Comparison of ENCODE assay signal across 19 cellular contexts in the genomic region with DNA sequence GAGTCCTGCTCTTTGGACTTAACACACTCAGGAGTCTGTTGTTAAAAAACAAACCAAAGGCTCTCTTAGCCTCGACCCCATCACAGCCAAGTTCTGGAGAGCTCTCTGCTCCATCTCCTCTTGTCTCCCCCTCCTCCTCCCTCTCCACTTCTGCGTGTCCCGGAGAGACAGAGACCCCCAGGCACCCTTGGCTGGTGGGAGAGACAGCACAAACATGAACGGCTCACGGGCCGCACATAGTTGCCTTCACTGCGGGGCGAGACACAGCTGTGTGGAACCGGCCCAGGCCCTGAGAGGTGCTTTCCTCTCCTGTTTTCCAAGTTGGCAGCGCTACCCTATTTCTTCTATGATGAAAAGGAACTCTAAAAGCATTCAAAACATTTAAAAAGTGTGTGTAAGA. TPM values are rescaled to one million over a fixed set of nuclear protein-coding genes. Genes with fewer than 3 reads are reported as not detected.
A peak's percentile ranks its signal among the peaks of the same experiment; 100 is the strongest.
DNase-seq lines count a peak whose midpoint lies in the region; ATAC-seq and TF ChIP-seq lines count a peak whose summit lies in the region.
"Had no signal": no experiment of that assay in that cellular context is flagged by ENCODE, and none has a peak within 500 bp of the region (broad histone marks: within the 10 kb centered on the region; RNA-seq: fewer than 3 reads in every experiment).

No MANE protein-coding gene starts in this region.

- ATAC-seq in Right ventricle myocardium superior (ENCODE audit: poor library complexity) (no peak), WTC11 (no peak), upper lobe of right lung (no peak)
- ATAC-seq: PC-3 had no signal

- H3K9me3 ChIP-seq in left ventricle myocardium inferior (replicated peaks) (peaks cover 11% of the 10 kb centered on the region), neural progenitor cell (ENCODE audit: low read depth) (no peaks in the 10 kb centered on the region), upper lobe of right lung (peaks cover 6% of the 10 kb centered on the region)

- peaks cover 2% of the 10 kb centered on the region for H4K20me1 ChIP-seq in neural progenitor cell (ENCODE audit: low read depth)

- H3K79me2 ChIP-seq in neural progenitor cell (ENCODE audit: low read depth), result no peaks in the 10 kb centered on the region

- H3K27me3 ChIP-seq in left ventricle myocardium inferior (ENCODE audit: low read depth) (peaks cover 43% of the 10 kb centered on the region), neural progenitor cell (no peaks in the 10 kb centered on the region), upper lobe of right lung (peaks cover 15% of the 10 kb centered on the region)

- H3K4me2 ChIP-seq in neural progenitor cell, result no peak overlapping the region
- H3K4me2 ChIP-seq: KMS-11 had no signal

- H3K27me3 Mint-ChIP-seq in WTC11 (ENCODE audit: low read depth), result no peaks in the 10 kb centered on the region; the same call in 1 of the 2 replicates
- peaks cover 16% of the 10 kb centered on the region for H3K27me3 Mint-ChIP-seq in neural progenitor cell (ENCODE audit: insufficient read depth, low read depth)

- intact Hi-C loops in Right ventricle myocardium superior (cut with DNase I), result no loop called here
- intact Hi-C loops in left ventricle myocardium inferior (cut with micrococcal nuclease), result no loop called here
- intact Hi-C loops in upper lobe of right lung (cut with DNase I), result no loop called here

- H3K27ac ChIP-seq in left ventricle myocardium inferior (replicated peaks) (no peak overlapping the region), neural progenitor cell (no peak overlapping the region), upper lobe of right lung (no peak overlapping the region)
- H3K27ac ChIP-seq: C4-2B, KMS-11, RWPE1 had no signal

- no peaks in the 10 kb centered on the region for H3K4me1 ChIP-seq in left ventricle myocardium inferior
- peaks cover 38% of the 10 kb centered on the region for H3K4me1 ChIP-seq in neural progenitor cell
- H3K4me1 ChIP-seq in upper lobe of right lung, result no peaks in the 10 kb centered on the region

- H3F3A ChIP-seq in neural progenitor cell (ENCODE audit: low read depth), result peaks cover 28% of the 10 kb centered on the region

- H2AFZ ChIP-seq in neural progenitor cell (replicated peaks), result no peak overlapping the region

- H3K36me3 ChIP-seq in left ventricle myocardium inferior, result no peaks in the 10 kb centered on the region
- H3K36me3 ChIP-seq in neural progenitor cell, result no peaks in the 10 kb centered on the region
- H3K36me3 ChIP-seq in upper lobe of right lung, result no peaks in the 10 kb centered on the region

- POLR2A ChIA-PET in WTC11 (lab: Charles Lee), result no interaction called here

- no peak overlapping the region for H3K9ac ChIP-seq in neural progenitor cell
- H3K9ac ChIP-seq: KMS-11 had no signal

- H3K27ac Mint-ChIP-seq in WTC11 (no peak overlapping the region), neural progenitor cell (peak overlapping the region; percentile 40)

- H3K4me3 Mint-ChIP-seq in WTC11 (no peak overlapping the region), neural progenitor cell (no peak overlapping the region)

- H3K36me3 Mint-ChIP-seq in WTC11, result peaks cover 21% of the 10 kb centered on the region
- H3K36me3 Mint-ChIP-seq in neural progenitor cell, result peaks cover 3% of the 10 kb centered on the region

- CTCF ChIA-PET in WTC11 (lab: Charles Lee), result interaction anchor here (0.9 to 1.3 kb wide), 3 partner anchors 9 to 160 kb away, joined by 3 to 4 read pairs (median 3); no protein-coding TSS in a partner anchor

- H3K4me1 Mint-ChIP-seq in WTC11, result 0 out of 2 replicates have a peak, but pooled peaks cover 5% of the 10 kb centered on the region
- H3K4me1 Mint-ChIP-seq in neural progenitor cell, result peaks cover 39% of the 10 kb centered on the region

- H3K4me3 ChIP-seq in left ventricle myocardium inferior (no peak overlapping the region), neural progenitor cell (no peak overlapping the region), upper lobe of right lung (no peak overlapping the region)

- DNase-seq in Right ventricle myocardium superior, result peak; percentile 17
- DNase-seq in left ventricle myocardium inferior, result no peak
- DNase-seq in WTC11 (ENCODE audit: low spot score), result peak; percentile 6
- DNase-seq in neural progenitor cell (ENCODE audit: low spot score), result no peak
- peak; percentile 43 for DNase-seq in upper lobe of right lung
- DNase-seq in AG08396 (ENCODE audit: low spot score), result no peak
- DNase-seq in DMS153 treated with DMSO at 0.1 percent for 48 hours (lab: John Stamatoyannopoulos, UW; ENCODE audit: unreplicated experiment), result no peak
- DNase-seq: NCI-H1092, NCI-H146, NCI-H2081, NCI-H510A, NCI-H774, PC-3 had no signal

- TF ChIP-seq CTCF in left ventricle myocardium inferior (IDR thresholded peaks at IDR 0.05; ENCODE audit: borderline replicate concordance) (no peak), WTC11 (IDR thresholded peaks at IDR 0.05) (no peak), neural progenitor cell (IDR thresholded peaks at IDR 0.05) (no peak), upper lobe of right lung (IDR thresholded peaks at IDR 0.05) (no peak)

- H3K9me3 Mint-ChIP-seq in WTC11 (peaks cover 24% of the 10 kb centered on the region), neural progenitor cell (peaks cover 14% of the 10 kb centered on the region)

TF ChIP-seq in WTC11, 78 proteins besides CTCF, POLR2A, EP300 and RAD21 (continues in another document):
- TF ChIP-seq ZNF121 (CRISPR knock-in tag; IDR thresholded peaks at IDR 0.05) (no peak), FOXP1 (CRISPR knock-in tag; IDR thresholded peaks at IDR 0.05; ENCODE audit: borderline replicate concordance) (no peak), RELA (CRISPR knock-in tag; IDR thresholded peaks at IDR 0.05; ENCODE audit: borderline replicate concordance) (no peak), ZNF396 (CRISPR knock-in tag; IDR thresholded peaks at IDR 0.05; ENCODE audit: borderline replicate concordance) (no peak), GRHL2 (CRISPR knock-in tag; IDR thresholded peaks at IDR 0.05; ENCODE audit: insufficient replicate concordance, severe bottlenecking) (no peak), TP53 (CRISPR knock-in tag; IDR thresholded peaks at IDR 0.05) (no peak), SMAD4 (CRISPR knock-in tag; IDR thresholded peaks at IDR 0.05) (no peak), JAZF1 (CRISPR knock-in tag; IDR thresholded peaks at IDR 0.05) (no peak), OVOL2 (CRISPR knock-in tag; IDR thresholded peaks at IDR 0.05; ENCODE audit: borderline replicate concordance) (no peak), TCF7 (CRISPR knock-in tag; IDR thresholded peaks at IDR 0.05; ENCODE audit: low read depth) (no peak), NR1H2 (CRISPR knock-in tag; IDR thresholded peaks at IDR 0.05) (no peak), TEAD1 (CRISPR knock-in tag; IDR thresholded peaks at IDR 0.05) (no peak), CREM (CRISPR knock-in tag; IDR thresholded peaks at IDR 0.05) (no peak), ZNF219 (CRISPR knock-in tag; IDR thresholded peaks at IDR 0.05; ENCODE audit: borderline replicate concordance) (no peak), ZNF671 (CRISPR knock-in tag; IDR thresholded peaks at IDR 0.05) (no peak)
- TF ChIP-seq, protein P1, sequence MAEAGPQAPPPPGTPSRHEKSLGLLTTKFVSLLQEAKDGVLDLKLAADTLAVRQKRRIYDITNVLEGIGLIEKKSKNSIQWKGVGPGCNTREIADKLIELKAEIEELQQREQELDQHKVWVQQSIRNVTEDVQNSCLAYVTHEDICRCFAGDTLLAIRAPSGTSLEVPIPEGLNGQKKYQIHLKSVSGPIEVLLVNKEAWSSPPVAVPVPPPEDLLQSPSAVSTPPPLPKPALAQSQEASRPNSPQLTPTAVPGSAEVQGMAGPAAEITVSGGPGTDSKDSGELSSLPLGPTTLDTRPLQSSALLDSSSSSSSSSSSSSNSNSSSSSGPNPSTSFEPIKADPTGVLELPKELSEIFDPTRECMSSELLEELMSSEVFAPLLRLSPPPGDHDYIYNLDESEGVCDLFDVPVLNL (CRISPR knock-in tag; IDR thresholded peaks at IDR 0.05; ENCODE audit: borderline replicate concordance, low read depth), result no peak
- TF ChIP-seq, protein P2, sequence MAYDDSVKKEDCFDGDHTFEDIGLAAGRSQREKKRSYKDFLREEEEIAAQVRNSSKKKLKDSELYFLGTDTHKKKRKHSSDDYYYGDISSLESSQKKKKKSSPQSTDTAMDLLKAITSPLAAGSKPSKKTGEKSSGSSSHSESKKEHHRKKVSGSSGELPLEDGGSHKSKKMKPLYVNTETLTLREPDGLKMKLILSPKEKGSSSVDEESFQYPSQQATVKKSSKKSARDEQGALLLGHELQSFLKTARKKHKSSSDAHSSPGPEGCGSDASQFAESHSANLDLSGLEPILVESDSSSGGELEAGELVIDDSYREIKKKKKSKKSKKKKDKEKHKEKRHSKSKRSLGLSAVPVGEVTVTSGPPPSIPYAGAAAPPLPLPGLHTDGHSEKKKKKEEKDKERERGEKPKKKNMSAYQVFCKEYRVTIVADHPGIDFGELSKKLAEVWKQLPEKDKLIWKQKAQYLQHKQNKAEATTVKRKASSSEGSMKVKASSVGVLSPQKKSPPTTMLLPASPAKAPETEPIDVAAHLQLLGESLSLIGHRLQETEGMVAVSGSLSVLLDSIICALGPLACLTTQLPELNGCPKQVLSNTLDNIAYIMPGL (CRISPR knock-in tag; IDR thresholded peaks at IDR 0.05), result no peak
- TF ChIP-seq, protein P3, sequence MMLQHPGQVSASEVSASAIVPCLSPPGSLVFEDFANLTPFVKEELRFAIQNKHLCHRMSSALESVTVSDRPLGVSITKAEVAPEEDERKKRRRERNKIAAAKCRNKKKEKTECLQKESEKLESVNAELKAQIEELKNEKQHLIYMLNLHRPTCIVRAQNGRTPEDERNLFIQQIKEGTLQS (CRISPR knock-in tag; conservative IDR thresholded peaks at IDR 0.05), result no peak
- TF ChIP-seq, protein P4, sequence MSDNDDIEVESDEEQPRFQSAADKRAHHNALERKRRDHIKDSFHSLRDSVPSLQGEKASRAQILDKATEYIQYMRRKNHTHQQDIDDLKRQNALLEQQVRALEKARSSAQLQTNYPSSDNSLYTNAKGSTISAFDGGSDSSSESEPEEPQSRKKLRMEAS (CRISPR knock-in tag; IDR thresholded peaks at IDR 0.05), result no peak

RNA-seq across cellular contexts. Expression of a gene that starts 23.3 kb away (rescaled TPM):
- 0.40 TPM for total RNA-seq in Right ventricle myocardium superior
- 0.11 TPM for total RNA-seq in left ventricle myocardium inferior
- 1.9 to 4.3 TPM (median 2.0 TPM) in 3 replicates for total RNA-seq in WTC11 (2021)
- 1.2 and 1.5 TPM in 2 replicates for total RNA-seq in neural progenitor cell (ENCODE audit: low replicate concordance)
- 0.12 TPM for total RNA-seq in upper lobe of right lung
- total RNA-seq: A673, M059J had no signal

RNA-seq across cellular contexts. Expression of a gene that starts 33.6 kb away (rescaled TPM):
- total RNA-seq in Right ventricle myocardium superior, result not detected
- not detected for total RNA-seq in left ventricle myocardium inferior
- total RNA-seq in WTC11 (2021), result not detected in 3 replicates
- total RNA-seq in neural progenitor cell (ENCODE audit: low replicate concordance), result not detected in 2 replicates
- total RNA-seq in upper lobe of right lung, result not detected
- total RNA-seq: A673, H1, M059J, PC-3 had no signal

RNA-seq across cellular contexts. Expression of a gene that starts 56.8 kb away (rescaled TPM):
- not detected for total RNA-seq in Right ventricle myocardium superior
- not detected for total RNA-seq in left ventricle myocardium inferior
- total RNA-seq in WTC11 (2021), result 0.53 to 1.7 TPM (median 0.73 TPM) in 3 replicates
- total RNA-seq in neural progenitor cell (ENCODE audit: low replicate concordance), result 0.99 TPM in 1 of 2 replicates, not detected in the other
- not detected for total RNA-seq in upper lobe of right lung
- total RNA-seq: M059J had no signal

Comparison
In these comparisons a context has a peak if more than half of its experiments do, and no peak if none do; other contexts are left out.
1. DNase-seq: peak in Right ventricle myocardium superior (single experiment), WTC11 (single experiment) and upper lobe of right lung (single experiment); none in left ventricle myocardium inferior (single experiment), neural progenitor cell (single experiment), AG08396 (single experiment) and DMS153 treated with DMSO at 0.1 percent for 48 hours (single experiment).